In the genomic region with DNA sequence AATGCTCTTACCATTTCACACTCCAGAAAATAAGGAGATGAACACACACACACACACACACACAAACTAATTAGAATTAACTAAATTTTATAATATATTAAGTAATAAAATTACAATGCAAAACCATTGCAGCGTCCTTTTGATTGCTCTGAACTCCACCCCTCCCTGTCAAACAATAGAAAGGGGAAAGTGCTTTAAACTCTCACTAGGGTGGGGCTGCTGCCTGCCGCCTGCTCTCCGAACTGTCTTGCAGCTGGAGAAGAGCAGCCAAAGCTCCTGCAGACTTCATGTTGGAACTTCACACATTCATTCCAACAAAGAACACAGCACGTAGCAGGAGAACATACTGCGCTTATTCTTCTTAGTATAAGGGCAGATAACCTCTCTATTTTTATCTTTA, we compare ENCODE assay signal across 13 cellular contexts.
DNase-seq lines count a peak whose midpoint lies in the region; ATAC-seq and TF ChIP-seq lines count a peak whose summit lies in the region.
"Had no signal": no experiment of that assay in that cellular context is flagged by ENCODE, and none has a peak within 500 bp of the region (broad histone marks: within the 10 kb centered on the region; RNA-seq: fewer than 3 reads in every experiment).

No MANE protein-coding gene starts in this region.

- intact Hi-C loops in ovary (cut with DNase I), result no loop called here

- H2AFZ ChIP-seq in Karpas-422 (ENCODE audit: low read length), result peak overlapping the region; percentile 45; the same call in 1 of the 2 replicates

- no peak overlapping the region for H3K4me3 ChIP-seq in Karpas-422 (ENCODE audit: low read length)
- H3K4me3 ChIP-seq in ovary, result no peak overlapping the region
- H3K4me3 ChIP-seq: pancreas had no signal

- DNase-seq in Karpas-422 (no peak), germinal center (ENCODE audit: low spot score) (peak; percentile 71), ovary (no peak)
- no peak for DNase-seq in stimulated activated effector memory CD8-positive, alpha-beta T cell treated with anti-CD3 and anti-CD28 coated beads, Interleukin-12 subunit alpha, Interleukin-12 subunit beta, amount 100 ng/mL, for 72 hours (ENCODE audit: low spot score in 2 of 2)
- no peak for DNase-seq in stimulated activated naive CD4-positive, alpha-beta T cell (lab: John Stamatoyannopoulos, UW)
- DNase-seq: activated gamma-delta T cell treated with Interleukin-2 at 50 U/mL for 16 hours, kidney, pancreas, WERI-Rb-1 had no signal

- TF ChIP-seq CTCF in ovary (IDR thresholded peaks at IDR 0.05), result no peak

- ATAC-seq in GM18502 (IDR thresholded peaks at IDR 0.05; ENCODE audit: poor library complexity, unreplicated experiment) (peak; percentile 30), GM21447 (IDR thresholded peaks at IDR 0.05; ENCODE audit: unreplicated experiment) (peak; percentile 24), GM21619 (IDR thresholded peaks at IDR 0.05; ENCODE audit: unreplicated experiment) (no peak)
- no peak for ATAC-seq in stimulated activated effector memory CD8-positive, alpha-beta T cell treated with anti-CD3 and anti-CD28 coated beads, Interleukin-12 subunit alpha, Interleukin-12 subunit beta, amount 100 ng/mL, for 72 hours
- ATAC-seq: Panc1 had no signal

- TF ChIP-seq EP300 in ovary (IDR thresholded peaks at IDR 0.05), result no peak

- H3K9ac ChIP-seq in Karpas-422 (ENCODE audit: low read length), result no peak overlapping the region

- no peak overlapping the region for H3K27ac ChIP-seq in Karpas-422 (ENCODE audit: low read length)
- no peak overlapping the region for H3K27ac ChIP-seq in ovary
- H3K27ac ChIP-seq: pancreas, WERI-Rb-1 had no signal

- no peaks in the 10 kb centered on the region for H3K9me2 ChIP-seq in Karpas-422 (replicated peaks; ENCODE audit: insufficient read depth, low read length)

- H4K20me1 ChIP-seq in Karpas-422 (ENCODE audit: insufficient read depth, low read depth, low read length), result no peaks in the 10 kb centered on the region

- no peaks in the 10 kb centered on the region for H3K36me3 ChIP-seq in Karpas-422 (ENCODE audit: insufficient read depth, low read length)
- H3K36me3 ChIP-seq in ovary, result no peaks in the 10 kb centered on the region
- H3K36me3 ChIP-seq: pancreas, WERI-Rb-1 had no signal

- H3K4me2 ChIP-seq in Karpas-422 (ENCODE audit: low read depth, low read length, poor library complexity, severe bottlenecking), result peak overlapping the region; percentile 32

- H3K27me3 ChIP-seq in Karpas-422 (ENCODE audit: low read length) (no peaks in the 10 kb centered on the region), ovary (no peaks in the 10 kb centered on the region)
- H3K27me3 ChIP-seq: pancreas had no signal

- H3K27ac Mint-ChIP-seq in stimulated activated effector memory CD8-positive, alpha-beta T cell treated with anti-CD3 and anti-CD28 coated beads, Interleukin-12 subunit alpha, Interleukin-12 subunit beta, amount 100 ng/mL, for 72 hours, result no peak overlapping the region

- H3K9me3 ChIP-seq in Karpas-422 (ENCODE audit: low read length) (no peaks in the 10 kb centered on the region), ovary (no peaks in the 10 kb centered on the region)
- H3K9me3 ChIP-seq: pancreas had no signal

- H3K9me3 Mint-ChIP-seq in stimulated activated effector memory CD8-positive, alpha-beta T cell treated with anti-CD3 and anti-CD28 coated beads, Interleukin-12 subunit alpha, Interleukin-12 subunit beta, amount 100 ng/mL, for 72 hours, result no peaks in the 10 kb centered on the region

- peaks cover 6% of the 10 kb centered on the region for H3K4me1 Mint-ChIP-seq in stimulated activated effector memory CD8-positive, alpha-beta T cell treated with anti-CD3 and anti-CD28 coated beads, Interleukin-12 subunit alpha, Interleukin-12 subunit beta, amount 100 ng/mL, for 72 hours

- WGBS in ovary, 3 donors, result 43 to 65% (median 48%) methylated on average over 5 of the region's 5 CpGs

- H3K4me3 Mint-ChIP-seq in stimulated activated effector memory CD8-positive, alpha-beta T cell treated with anti-CD3 and anti-CD28 coated beads, Interleukin-12 subunit alpha, Interleukin-12 subunit beta, amount 100 ng/mL, for 72 hours, result no peak overlapping the region

- no peaks in the 10 kb centered on the region for H3K36me3 Mint-ChIP-seq in stimulated activated effector memory CD8-positive, alpha-beta T cell treated with anti-CD3 and anti-CD28 coated beads, Interleukin-12 subunit alpha, Interleukin-12 subunit beta, amount 100 ng/mL, for 72 hours

- no peak for TF ChIP-seq POLR2A in ovary (IDR thresholded peaks at IDR 0.05)

- H3K79me2 ChIP-seq in Karpas-422 (ENCODE audit: low read length), result no peaks in the 10 kb centered on the region

- peaks cover 20% of the 10 kb centered on the region for H3K4me1 ChIP-seq in Karpas-422 (ENCODE audit: low read length)
- peaks cover 2% of the 10 kb centered on the region for H3K4me1 ChIP-seq in ovary (ENCODE audit: insufficient read depth)
- H3K4me1 ChIP-seq: pancreas had no signal

Comparison
In these comparisons a context has a peak if more than half of its experiments do, and no peak if none do; other contexts are left out.
1. ATAC-seq: peak in GM18502 (single experiment) and GM21447 (single experiment); none in stimulated activated effector memory CD8-positive, alpha-beta T cell treated with anti-CD3 and anti-CD28 coated beads, Interleukin-12 subunit alpha, Interleukin-12 subunit beta, amount 100 ng/mL, for 72 hours (single experiment) and GM21619 (single experiment).